34 cellular contexts compared by ENCODE assay signal in the genomic region with DNA sequence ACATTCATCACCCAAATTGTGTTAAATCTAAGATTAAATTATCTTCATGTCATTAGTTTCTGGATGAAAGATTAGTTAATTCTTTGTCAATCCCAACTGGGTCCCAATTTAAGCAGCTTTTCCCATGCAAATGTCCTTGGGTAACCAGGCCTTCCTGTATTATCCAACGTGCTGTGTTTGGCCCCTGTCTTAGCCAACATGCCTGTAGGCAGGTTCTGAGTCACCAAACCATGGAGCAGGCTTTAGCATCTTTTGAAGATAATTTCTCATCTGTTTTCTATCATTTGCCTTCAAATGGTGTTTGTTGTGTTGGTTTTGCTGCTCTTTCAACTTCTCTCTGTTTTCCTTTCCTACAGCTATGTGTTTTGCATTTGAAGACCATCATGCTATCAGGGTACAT.
DNase-seq lines count a peak whose midpoint lies in the region; ATAC-seq and TF ChIP-seq lines count a peak whose summit lies in the region.
"Had no signal": no experiment of that assay in that cellular context is flagged by ENCODE, and none has a peak within 500 bp of the region (broad histone marks: within the 10 kb centered on the region; RNA-seq: fewer than 3 reads in every experiment).

No MANE protein-coding gene starts in this region.

- no peak for TF ChIP-seq POLR2A in erythroblast (IDR thresholded peaks at IDR 0.05; ENCODE audit: low read length)

- H3K36me3 Mint-ChIP-seq in natural killer cell treated with Interleukin-12 subunit alpha and Interleukin-12 subunit beta and Interleukin-15 and Interleukin-18, amount 100 ng/mL, for 72 hours: peaks cover 44% of the 10 kb centered on the region
- H3K36me3 Mint-ChIP-seq in natural killer cell: peaks cover 22% of the 10 kb centered on the region
- peaks cover 81% of the 10 kb centered on the region for H3K36me3 Mint-ChIP-seq in activated T-helper 17 cell treated with anti-CD3 and anti-CD28 coated beads, Interleukin-2, amount 50 U/mL, for 72 hours (ENCODE audit: low read depth)
- H3K36me3 Mint-ChIP-seq: brain had no signal

- 46 to 55% methylated on average over 1 of the region's 1 CpG for WGBS in heart right ventricle, 2 donors

- peaks cover 54 to 60% of the 10 kb centered on the region in 2 donors for H3K4me1 Mint-ChIP-seq in natural killer cell treated with Interleukin-12 subunit alpha and Interleukin-12 subunit beta and Interleukin-15 and Interleukin-18, amount 100 ng/mL, for 72 hours (ENCODE audit: low read depth in 2 of 2)
- peaks cover 12 to 15% of the 10 kb centered on the region in 2 donors for H3K4me1 Mint-ChIP-seq in natural killer cell
- peaks cover 9% of the 10 kb centered on the region for H3K4me1 Mint-ChIP-seq in activated T-helper 17 cell treated with anti-CD3 and anti-CD28 coated beads, Interleukin-2, amount 50 U/mL, for 72 hours
- H3K4me1 Mint-ChIP-seq: B cell had no signal

- peaks cover 0 to 92% (median 9%) of the 10 kb centered on the region in 9 donors for H3K36me3 ChIP-seq in heart right ventricle
- H3K36me3 ChIP-seq: MG63, WERI-Rb-1 had no signal

- H3K27ac Mint-ChIP-seq in natural killer cell treated with Interleukin-12 subunit alpha and Interleukin-12 subunit beta and Interleukin-15 and Interleukin-18, amount 100 ng/mL, for 72 hours: peak overlapping the region; percentile 69 to 91
- no peak overlapping the region for H3K27ac Mint-ChIP-seq in natural killer cell
- H3K27ac Mint-ChIP-seq in activated T-helper 17 cell treated with anti-CD3 and anti-CD28 coated beads, Interleukin-2, amount 50 U/mL, for 72 hours: peak overlapping the region; percentile 48
- H3K27ac Mint-ChIP-seq: activated CD4-positive, alpha-beta T cell treated with anti-CD3 and anti-CD28 coated beads, Interleukin-2, amount 10 ng/mL, durations not matched to agents 7 days and 5 days; B cell; brain; H9; stimulated activated naive CD8-positive, alpha-beta T cell treated with anti-CD3 and anti-CD28 coated beads, Interleukin-15, Interleukin-2, amounts not matched to agents 100 ng/mL and 50 ng/mL, for 24 hours; T-helper 2 cell treated with Interferon-gamma antibody and Interleukin-4, amounts not matched to agents 5 μg/mL and 100 μg/mL, for 36 hours had no signal

- DNase-seq in natural killer cell treated with Interleukin-12 subunit alpha and Interleukin-12 subunit beta and Interleukin-15 and Interleukin-18, amount 100 ng/mL, for 72 hours (ENCODE audit: low spot score): no peak
- DNase-seq in natural killer cell (no peak), fibroblast of villous mesenchyme (ENCODE audit: low read depth) (peak; percentile 64), left lobe of liver (ENCODE audit: low spot score) (no peak), OCI-M2 (lab: John Stamatoyannopoulos, UW; ENCODE audit: unreplicated experiment) (no peak), erythroblast (lab: John Stamatoyannopoulos, UW) (no peak), heart right ventricle (no peak)
- DNase-seq: activated CD4-positive, alpha-beta T cell treated with anti-CD3 and anti-CD28 coated beads, Interleukin-2, amount 10 ng/mL, durations not matched to agents 7 days and 5 days; activated naive CD4-positive, alpha-beta T cell; activated T-cell treated with anti-CD3 and anti-CD28 coated beads, Interleukin-2, amount 50 U/mL, for 4 hours; adrenal gland; CD8-positive, alpha-beta memory T cell; DMS 273 treated with DMSO at 0.1 percent for 48 hours; effector CD4-positive, alpha-beta T cell; H9; hypothalamus; immature natural killer cell; left ventricle myocardium superior; MG63; midbrain; naive thymus-derived CD4-positive, alpha-beta T cell; NCI-H2029 treated with DMSO at 0.1 percent for 48 hours; NCI-H446; stimulated activated CD4-positive, alpha-beta T cell treated with anti-CD3 and anti-CD28 coated beads, Interleukin-15, amount 100 ng/mL, for 24 hours; WERI-Rb-1 had no signal

- no peaks in the 10 kb centered on the region for H3K9me3 ChIP-seq in heart right ventricle
- H3K9me3 ChIP-seq: adrenal gland, MG63, thoracic aorta, vagina had no signal

- no peak overlapping the region for H3K4me3 ChIP-seq in fibroblast of villous mesenchyme (ENCODE audit: low read depth, low read length)
- H3K4me3 ChIP-seq in heart right ventricle: no peak overlapping the region
- H3K4me3 ChIP-seq: adrenal gland, K562, MG63, SK-N-MC, thoracic aorta, vagina had no signal

- no peaks in the 10 kb centered on the region for H3K9me3 Mint-ChIP-seq in natural killer cell treated with Interleukin-12 subunit alpha and Interleukin-12 subunit beta and Interleukin-15 and Interleukin-18, amount 100 ng/mL, for 72 hours
- no peaks in the 10 kb centered on the region for H3K9me3 Mint-ChIP-seq in natural killer cell
- peaks cover 3% of the 10 kb centered on the region for H3K9me3 Mint-ChIP-seq in activated T-helper 17 cell treated with anti-CD3 and anti-CD28 coated beads, Interleukin-2, amount 50 U/mL, for 72 hours
- H3K9me3 Mint-ChIP-seq: activated T-cell treated with anti-CD3 and anti-CD28 coated beads, Interleukin-2, amount 50 U/mL, for 4 hours; brain; CD8-positive, alpha-beta memory T cell; H9; immature natural killer cell; stimulated activated naive CD8-positive, alpha-beta T cell treated with anti-CD3 and anti-CD28 coated beads, Interleukin-15, Interleukin-2, amounts not matched to agents 100 ng/mL and 50 ng/mL, for 24 hours had no signal

- no peaks in the 10 kb centered on the region for H3K27me3 Mint-ChIP-seq in natural killer cell treated with Interleukin-12 subunit alpha and Interleukin-12 subunit beta and Interleukin-15 and Interleukin-18, amount 100 ng/mL, for 72 hours
- no peaks in the 10 kb centered on the region for H3K27me3 Mint-ChIP-seq in natural killer cell (ENCODE audit: low read depth in 2 of 2)
- H3K27me3 Mint-ChIP-seq in activated T-helper 17 cell treated with anti-CD3 and anti-CD28 coated beads, Interleukin-2, amount 50 U/mL, for 72 hours: no peaks in the 10 kb centered on the region
- H3K27me3 Mint-ChIP-seq: activated CD4-positive, alpha-beta T cell treated with anti-CD3 and anti-CD28 coated beads, Interleukin-2, amount 10 ng/mL, durations not matched to agents 7 days and 5 days; B cell; CD8-positive, alpha-beta memory T cell; naive thymus-derived CD4-positive, alpha-beta T cell; stimulated activated naive CD8-positive, alpha-beta T cell treated with anti-CD3 and anti-CD28 coated beads, Interleukin-15, Interleukin-2, amounts not matched to agents 100 ng/mL and 50 ng/mL, for 24 hours had no signal

- no peaks in the 10 kb centered on the region for H3K27me3 ChIP-seq in heart right ventricle
- H3K27me3 ChIP-seq: adrenal gland, MG63, vagina had no signal

- peaks cover 0 to 25% (median 5%) of the 10 kb centered on the region in 9 donors for H3K4me1 ChIP-seq in heart right ventricle

- no peak overlapping the region for H3K27ac ChIP-seq in heart right ventricle
- H3K27ac ChIP-seq: adrenal gland, SK-N-MC, thoracic aorta, vagina, WERI-Rb-1 had no signal

- no peak for TF ChIP-seq CTCF in natural killer cell (IDR thresholded peaks at IDR 0.05)
- no peak for TF ChIP-seq CTCF in fibroblast of villous mesenchyme (IDR thresholded peaks at IDR 0.05; ENCODE audit: insufficient read depth, low read depth, low read length)
- no peak for TF ChIP-seq CTCF in heart right ventricle (IDR thresholded peaks at IDR 0.05)

- ATAC-seq in natural killer cell treated with Interleukin-12 subunit alpha and Interleukin-12 subunit beta and Interleukin-15 and Interleukin-18, amount 100 ng/mL, for 72 hours: no peak
- no peak for ATAC-seq in natural killer cell
- ATAC-seq in activated T-helper 17 cell treated with anti-CD3 and anti-CD28 coated beads, Interleukin-2, amount 50 U/mL, for 72 hours (replicated peaks): no peak
- ATAC-seq in left lobe of liver: no peak
- ATAC-seq in heart right ventricle: no peak
- ATAC-seq: activated T-cell treated with anti-CD3 and anti-CD28 coated beads, Interleukin-2, amount 50 U/mL, for 4 hours; K562; left ventricle myocardium superior; naive thymus-derived CD4-positive, alpha-beta T cell had no signal

- intact Hi-C loops in natural killer cell (cut with micrococcal nuclease): no loop called here
- intact Hi-C loops in heart right ventricle (cut with DNase I): loop anchor here in 2 of 10 donors (2.0 kb wide), 1 partner anchor 349 kb away; no protein-coding TSS in a partner anchor

- H3K4me3 Mint-ChIP-seq in natural killer cell treated with Interleukin-12 subunit alpha and Interleukin-12 subunit beta and Interleukin-15 and Interleukin-18, amount 100 ng/mL, for 72 hours: peak overlapping the region; percentile 15
- H3K4me3 Mint-ChIP-seq in natural killer cell: no peak overlapping the region
- no peak overlapping the region for H3K4me3 Mint-ChIP-seq in activated T-helper 17 cell treated with anti-CD3 and anti-CD28 coated beads, Interleukin-2, amount 50 U/mL, for 72 hours
- H3K4me3 Mint-ChIP-seq: activated CD4-positive, alpha-beta T cell treated with anti-CD3 and anti-CD28 coated beads, Interleukin-2, amount 10 ng/mL, durations not matched to agents 7 days and 5 days; activated T-cell treated with anti-CD3 and anti-CD28 coated beads, Interleukin-2, amount 50 U/mL, for 4 hours; B cell; brain; CD8-positive, alpha-beta memory T cell; H9; immature natural killer cell; naive thymus-derived CD4-positive, alpha-beta T cell; stimulated activated naive CD8-positive, alpha-beta T cell treated with anti-CD3 and anti-CD28 coated beads, Interleukin-15, Interleukin-2, amounts not matched to agents 100 ng/mL and 50 ng/mL, for 24 hours; T-helper 2 cell treated with Interferon-gamma antibody and Interleukin-4, amounts not matched to agents 5 μg/mL and 100 μg/mL, for 36 hours had no signal

Comparison
In these comparisons a context has a peak if more than half of its experiments do, and no peak if none do; other contexts are left out.
1. H3K27ac Mint-ChIP-seq: peak in natural killer cell treated with Interleukin-12 subunit alpha and Interleukin-12 subunit beta and Interleukin-15 and Interleukin-18, amount 100 ng/mL, for 72 hours (2 of 2) and activated T-helper 17 cell treated with anti-CD3 and anti-CD28 coated beads, Interleukin-2, amount 50 U/mL, for 72 hours (single experiment); none in natural killer cell (0 of 2).